21 cellular contexts compared by ENCODE assay signal in genomic region chr1:207311888-207312603, GRCh38. TPM values are rescaled to one million over a fixed set of nuclear protein-coding genes. Genes with fewer than 3 reads are reported as not detected.
DNase-seq lines count a peak whose midpoint lies in the region; ATAC-seq, FAIRE-seq and TF ChIP-seq lines count a peak whose summit lies in the region.
"Had no signal": no experiment of that assay in that cellular context is flagged by ENCODE, and none has a peak within 500 bp of the region (broad histone marks: within the 10 kb centered on the region; RNA-seq: fewer than 3 reads in every experiment).

No MANE protein-coding gene starts in this region.

- H3K27me3 Mint-ChIP-seq in CD14-positive monocyte (ENCODE audit: low read depth in 3 of 3) = no peaks in the 10 kb centered on the region
- H3K27me3 Mint-ChIP-seq: CD4-positive, alpha-beta memory T cell had no signal

- no peak for DNase-seq in CD14-positive monocyte (ENCODE audit: low spot score)
- no peak for DNase-seq in K562 (ENCODE audit: extremely low read depth in 1 of 4, low spot score in 3 of 4)
- peak; percentile 51 for DNase-seq in mesendoderm
- DNase-seq in RCC 7860 (ENCODE audit: low spot score) = no peak
- no peak for DNase-seq in HT-29 (ENCODE audit: low spot score)
- no peak for DNase-seq in EL
- DNase-seq: CD4-positive, alpha-beta memory T cell; DND-41; GOT3; NCI-H1694; NCI-H2081; NCI-H2171; NCI-H345; NCI-H774; SHP77 treated with DMSO at 0.1 percent for 48 hours had no signal

- H2BK120ac ChIP-seq in mesendoderm (ENCODE audit: low read depth, low read length) = peak overlapping the region; percentile 38

- no peak overlapping the region for H3K4me3 Mint-ChIP-seq in CD14-positive monocyte
- H3K4me3 Mint-ChIP-seq: CD4-positive, alpha-beta memory T cell had no signal

- TF ChIP-seq RAD21 in K562 (CRISPR knock-in tag; conservative IDR thresholded peaks at IDR 0.05 in 1 of 2, IDR thresholded peaks at IDR 0.05 in 1 of 2) = peak in 1 of 2 experiments; percentile 9; a peak in 1 of 4 replicates

- in situ Hi-C loops in K562 (cut with MboI) = no loop called here

- no peaks in the 10 kb centered on the region for H3K9me1 ChIP-seq in K562 (ENCODE audit: control insufficient read depth, insufficient read depth, low read length)

- FAIRE-seq in K562 (lab: Jason Lieb, UNC) (no peak), RCC 7860 (lab: Jason Lieb, UNC) (no peak)
- FAIRE-seq: G401.6, GM12892 had no signal

- intact Hi-C loops in CD14-positive monocyte (cut with micrococcal nuclease) (loop anchor here (5.0 to 10.0 kb wide), 3 partner anchors 65 to 227 kb away; partner anchors contain the start of gene C4BPB (in 1 of the 2)), K562 (cut with micrococcal nuclease) (no loop called here)

- no peak overlapping the region for H2BK5ac ChIP-seq in mesendoderm (ENCODE audit: low read length)

- H2AK5ac ChIP-seq in mesendoderm (ENCODE audit: low read length) = no peak overlapping the region

- peak overlapping the region; percentile 50 to 95 (median 93) for H3K27ac Mint-ChIP-seq in CD14-positive monocyte

- H3K9ac ChIP-seq in BLaER1 treated with 17β-estradiol and CSF1 and Interleukin-3, amounts not matched to agents 10 nM and 100 nM = no peak overlapping the region
- H3K9ac ChIP-seq in K562 (ENCODE audit: insufficient read depth in 1 of 2, low read depth in 2 of 2, low read length in 2 of 2) (no peak overlapping the region), mesendoderm (ENCODE audit: low read length) (no peak overlapping the region)

- BruUV-seq in K562 (replicated peaks; lab: Mats Ljungman, UMichigan) = no TSS peak

- ATAC-seq in K562 = no peak
- no peak for ATAC-seq in GM18870 (IDR thresholded peaks at IDR 0.05; ENCODE audit: unreplicated experiment)

- no peak overlapping the region for H3K23ac ChIP-seq in mesendoderm (ENCODE audit: low read length)

- no peaks in the 10 kb centered on the region for H4K20me1 ChIP-seq in BLaER1 treated with 17β-estradiol and CSF1 and Interleukin-3, amounts not matched to agents 10 nM and 100 nM
- H4K20me1 ChIP-seq in K562 (replicated peaks; ENCODE audit: control insufficient read depth, insufficient read depth, low read length) = no peaks in the 10 kb centered on the region

- H4K8ac ChIP-seq in mesendoderm (ENCODE audit: low read depth, low read length) = no peak overlapping the region

- peak overlapping the region in 7 of 11 experiments; percentile 27 to 80 (median 69); a peak in 13 of 22 replicates for H3K4me2 ChIP-seq in BLaER1 treated with 17β-estradiol and CSF1 and Interleukin-3, amounts not matched to agents 10 nM and 100 nM
- H3K4me2 ChIP-seq in K562 (ENCODE audit: insufficient read depth, low read length) (no peak overlapping the region), mesendoderm (ENCODE audit: low read length) (no peak overlapping the region)

- TF ChIP-seq POLR2A in K562 (conservative IDR thresholded peaks at IDR 0.05) = no peak

- H3K56ac ChIP-seq in mesendoderm (ENCODE audit: low read length) = no peak overlapping the region

- H3K79me1 ChIP-seq in mesendoderm (ENCODE audit: low read length) = no peaks in the 10 kb centered on the region

- H3K4me1 ChIP-seq in BLaER1 treated with 17β-estradiol and CSF1 and Interleukin-3, amounts not matched to agents 10 nM and 100 nM = peaks cover 27 to 94% (median 67%) of the 10 kb centered on the region in 10 experiments
- H3K4me1 ChIP-seq in K562 (replicated peaks in 1 of 2; ENCODE audit: control insufficient read depth in 2 of 2, insufficient read depth in 2 of 2, low read length in 2 of 2) (peaks cover 20 to 51% of the 10 kb centered on the region in 2 experiments), mesendoderm (ENCODE audit: control insufficient read depth, low read depth, low read length) (peaks cover 12% of the 10 kb centered on the region)

- H3K27ac ChIP-seq in BLaER1 treated with 17β-estradiol and CSF1 and Interleukin-3, amounts not matched to agents 10 nM and 100 nM = peak overlapping the region in 6 of 11 experiments; percentile 63 to 82 (median 76); a peak in 12 of 22 replicates
- no peak overlapping the region for H3K27ac ChIP-seq in K562 (ENCODE audit: extremely low read depth, low read depth, low read length)
- H3K27ac ChIP-seq in mesendoderm (ENCODE audit: low read depth, low read length) = no peak overlapping the region
- H3K27ac ChIP-seq: SK-N-MC had no signal

- 30% methylated on average over 3 of the region's 3 CpGs for WGBS in K562 (ENCODE audit: insufficient coverage, low coverage, missing lambda C conversion rate)
- WGBS in mesendoderm (ENCODE audit: extremely low coverage, insufficient coverage, low lambda C conversion rate) = no CpG with 5 or more reads among the region's 3 CpGs

- peaks cover 0 to 6% (median 0%) of the 10 kb centered on the region in 7 donors for H3K9me3 Mint-ChIP-seq in CD14-positive monocyte
- H3K9me3 Mint-ChIP-seq: CD4-positive, alpha-beta memory T cell had no signal

- H3K4me3 ChIP-seq in BLaER1 treated with 17β-estradiol and CSF1 and Interleukin-3, amounts not matched to agents 10 nM and 100 nM = no peak overlapping the region
- H3K4me3 ChIP-seq in K562 (no peak overlapping the region), mesendoderm (ENCODE audit: low read length) (no peak overlapping the region)
- H3K4me3 ChIP-seq: SK-N-MC had no signal

- H4K5ac ChIP-seq in mesendoderm (ENCODE audit: low read length) = no peak overlapping the region

- no peaks in the 10 kb centered on the region for H3K36me3 Mint-ChIP-seq in CD14-positive monocyte
- H3K36me3 Mint-ChIP-seq: CD4-positive, alpha-beta memory T cell had no signal

- no peak for TF ChIP-seq EP300 in K562 (IDR thresholded peaks at IDR 0.05; ENCODE audit: low read length)

- peak overlapping the region; percentile 9 for H3K4ac ChIP-seq in mesendoderm (ENCODE audit: low read depth, low read length)

- H3K79me2 ChIP-seq in K562 (ENCODE audit: control insufficient read depth, insufficient read depth, low read length) (no peaks in the 10 kb centered on the region), mesendoderm (ENCODE audit: control insufficient read depth, insufficient read depth, low read length) (no peaks in the 10 kb centered on the region)

- TF ChIP-seq CTCF in CD14-positive monocyte (IDR thresholded peaks at IDR 0.05) (no peak), K562 (IDR thresholded peaks at IDR 0.05 in 2 of 3, conservative IDR thresholded peaks at IDR 0.05 in 1 of 3; ENCODE audit: insufficient read depth in 2 of 3, low read depth in 1 of 3, low read length in 3 of 3) (no peak)

- no peak overlapping the region for H2AFZ ChIP-seq in K562 (ENCODE audit: low read depth, low read length)

- CTCF ChIA-PET in K562 (lab: Yijun Ruan, JAX; ENCODE audit: low intra/inter-chr PET ratio) = no interaction called here

- POLR2A ChIA-PET in K562 (lab: Yijun Ruan, JAX) = interaction anchor here (0.7 to 2.6 kb wide), 4 partner anchors 10 to 14 kb away, joined by 3 to 22 read pairs (median 3); partner anchors contain the start of gene CD55

- H2BK15ac ChIP-seq in mesendoderm (replicated peaks; ENCODE audit: low read depth) = no peak overlapping the region

- no peak overlapping the region for H3K18ac ChIP-seq in mesendoderm (ENCODE audit: low read length)

- peaks cover 0 to 8% (median 0%) of the 10 kb centered on the region in 11 experiments; a peak in 2 of 22 replicates for H3K9me3 ChIP-seq in BLaER1 treated with 17β-estradiol and CSF1 and Interleukin-3, amounts not matched to agents 10 nM and 100 nM (replicated peaks in 1 of 11)
- H3K9me3 ChIP-seq in K562 (replicated peaks; ENCODE audit: control insufficient read depth, insufficient read depth, low read depth, low read length) = no peaks in the 10 kb centered on the region
- H3K9me3 ChIP-seq: Caco-2 had no signal

- H3K36me3 ChIP-seq in BLaER1 treated with 17β-estradiol and CSF1 and Interleukin-3, amounts not matched to agents 10 nM and 100 nM = no peaks in the 10 kb centered on the region
- H3K36me3 ChIP-seq in K562 (ENCODE audit: control insufficient read depth, insufficient read depth, low read length) (no peaks in the 10 kb centered on the region), mesendoderm (ENCODE audit: control insufficient read depth, insufficient read depth, low read length) (no peaks in the 10 kb centered on the region)

- H3K4me1 Mint-ChIP-seq in CD14-positive monocyte = peaks cover 77% of the 10 kb centered on the region

- no peaks in the 10 kb centered on the region for H3K27me3 ChIP-seq in BLaER1 treated with 17β-estradiol and CSF1 and Interleukin-3, amounts not matched to agents 10 nM and 100 nM
- H3K27me3 ChIP-seq in K562 (ENCODE audit: control insufficient read depth in 2 of 2, insufficient read depth in 2 of 2, low read length in 2 of 2) (no peaks in the 10 kb centered on the region), mesendoderm (ENCODE audit: insufficient read depth, low read length, poor library complexity) (no peaks in the 10 kb centered on the region)

TF ChIP-seq in K562, 482 proteins besides CTCF, POLR2A, EP300 and RAD21 (continues in another document):
- no peak for TF ChIP-seq LEF1 (IDR thresholded peaks at IDR 0.05)
- TF ChIP-seq ILK (tag; IDR thresholded peaks at IDR 0.05; ENCODE audit: borderline replicate concordance, low read depth) = peak; percentile 77
- TF ChIP-seq ZNF23 (CRISPR knock-in tag; IDR thresholded peaks at IDR 0.05) = 0 out of 2 replicates have a peak, but pooled peaks have one; percentile 64
- TF ChIP-seq HDAC8 (tag; IDR thresholded peaks at IDR 0.05) = peak; percentile 76; the same call in 1 of the 2 replicates

RNA-seq across cellular contexts. Expression of gene CD55, which starts 9.4 kb away (rescaled TPM):
- polyA plus RNA-seq in CD14-positive monocyte (100 to 1,000 TPM; 171 to 221 TPM), K562 (2011; rRNA removed) (137 and 150 TPM in 2 replicates), K562 (2014; fragmentation: Illumina TruSeq; extraction: Trizol) (94.8 and 144 TPM in 2 replicates), K562 (2014; fragmentation: Nextera tagmentation; extraction: Ambion mirVana) (10 to 100 TPM; 17.7 to 29.4 TPM), K562 (2014; rRNA removed) (97.0 and 98.6 TPM in 2 replicates)
- 122 and 219 TPM in 2 replicates for total RNA-seq in K562 (2011; cell fraction: chromatin; rRNA removed; ENCODE audit: low replicate concordance)
- 126 and 131 TPM in 2 replicates for total RNA-seq in K562 (2011; cell fraction: nucleolus; rRNA removed)
- 167 and 170 TPM in 2 replicates for total RNA-seq in K562 (2011; cell fraction: nucleoplasm; rRNA removed)
- total RNA-seq in K562 (2014; rRNA removed) (98.4 and 112 TPM in 2 replicates), K562 (2014; rRNA removed; fragmentation: Illumina TruSeq; extraction: Trizol) (96.2 and 124 TPM in 2 replicates), K562 (2015; rRNA removed; fragmentation: Illumina TruSeq; extraction: Trizol) (81.5 and 84.0 TPM in 2 replicates), K562 (2021) (96.0 and 104 TPM in 2 replicates)
- 53.0 and 98.2 TPM in 2 replicates for polyA plus RNA-seq in K562 (2011; cell fraction: cytosol; rRNA removed)
- polyA plus RNA-seq in K562 (2011; cell fraction: nucleus; rRNA removed) = 69.4 and 92.8 TPM in 2 replicates
- polyA plus RNA-seq in K562 (2012) = 72.7 and 169 TPM in 2 replicates
- polyA minus RNA-seq in K562 (2011; rRNA and poly(A)+ RNA removed) = 180 and 193 TPM in 2 replicates
- polyA minus RNA-seq in K562 (2011; cell fraction: cytosol; rRNA and poly(A)+ RNA removed) = 46.6 and 55.4 TPM in 2 replicates
- 97.5 and 128 TPM in 2 replicates for polyA minus RNA-seq in K562 (2011; cell fraction: nucleus; rRNA and poly(A)+ RNA removed)
- polyA plus RNA-seq in mesendoderm (2013, experiment 1 of 2) = 31.6 TPM
- polyA plus RNA-seq in mesendoderm (2013, experiment 2 of 2) = 32.3 TPM
- total RNA-seq in HT-29 (2014; rRNA removed; shearing (Covaris generic)) = 55.0 and 65.9 TPM in 2 replicates

Comparison
In these comparisons a context has a peak if more than half of its experiments do, and no peak if none do; other contexts are left out.
1. H3K27ac ChIP-seq: peak in BLaER1 treated with 17β-estradiol and CSF1 and Interleukin-3, amounts not matched to agents 10 nM and 100 nM (6 of 11); none in K562 (single experiment) and mesendoderm (single experiment).
2. H3K4me2 ChIP-seq: peak in BLaER1 treated with 17β-estradiol and CSF1 and Interleukin-3, amounts not matched to agents 10 nM and 100 nM (7 of 11); none in K562 (single experiment) and mesendoderm (single experiment).